11 cellular contexts compared by ENCODE assay signal in the genomic region with DNA sequence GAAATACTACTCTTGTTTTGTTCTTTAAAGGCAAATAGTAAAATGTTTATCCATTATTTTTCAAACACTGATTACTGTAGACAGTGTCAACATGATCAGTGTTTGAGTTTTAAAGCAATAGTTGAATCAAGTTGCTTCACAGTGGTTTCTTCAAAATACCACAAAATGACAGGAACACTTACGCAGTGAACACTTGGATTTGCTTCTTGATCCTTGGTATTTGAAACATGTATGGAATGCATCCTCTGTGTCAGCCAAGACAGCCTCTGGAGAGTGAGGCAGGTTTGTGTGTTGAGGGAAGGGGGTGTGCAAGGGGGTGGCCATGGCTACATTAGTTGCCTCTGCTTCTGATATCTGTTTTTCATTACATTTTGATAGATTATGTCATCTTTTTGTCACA.
DNase-seq lines count a peak whose midpoint lies in the region; ATAC-seq, FAIRE-seq and TF ChIP-seq lines count a peak whose summit lies in the region.
"Had no signal": no experiment of that assay in that cellular context is flagged by ENCODE, and none has a peak within 500 bp of the region (broad histone marks: within the 10 kb centered on the region; RNA-seq: fewer than 3 reads in every experiment).

No MANE protein-coding gene starts in this region.

- intact Hi-C loops in Right ventricle myocardium superior (cut with DNase I) (loop anchor here (5.0 kb wide), 1 partner anchor 58 kb away; no protein-coding TSS in a partner anchor), Right ventricle myocardium inferior (cut with DNase I) (loop anchor here (5.0 to 10.0 kb wide), 3 partner anchors 167 to 549 kb away; partner anchors contain the start of gene RBMS3), natural killer cell (cut with micrococcal nuclease) (no loop called here)

- TF ChIP-seq CTCF in choroid plexus epithelial cell (conservative IDR thresholded peaks at IDR 0.05; ENCODE audit: low read depth, low read length) (no peak), natural killer cell (IDR thresholded peaks at IDR 0.05) (no peak)

- no peak overlapping the region for H3K4me3 ChIP-seq in choroid plexus epithelial cell (ENCODE audit: low read depth, low read length)

- no peaks in the 10 kb centered on the region for H3K4me1 Mint-ChIP-seq in natural killer cell
- H3K4me1 Mint-ChIP-seq: activated naive CD8-positive, alpha-beta T cell treated with anti-CD3 and anti-CD28 coated beads, Interleukin-2, amount 10 ng/mL, durations not matched to agents 7 days and 5 days had no signal

- H3K27ac Mint-ChIP-seq in natural killer cell = no peak overlapping the region
- H3K27ac Mint-ChIP-seq: activated naive CD8-positive, alpha-beta T cell treated with anti-CD3 and anti-CD28 coated beads, Interleukin-2, amount 10 ng/mL, durations not matched to agents 7 days and 5 days had no signal

- H3K36me3 Mint-ChIP-seq in natural killer cell = no peaks in the 10 kb centered on the region
- H3K36me3 Mint-ChIP-seq: activated naive CD8-positive, alpha-beta T cell treated with anti-CD3 and anti-CD28 coated beads, Interleukin-2, amount 10 ng/mL, durations not matched to agents 7 days and 5 days had no signal

- peak; percentile 6 for ATAC-seq in Right ventricle myocardium superior (ENCODE audit: poor library complexity)
- no peak for ATAC-seq in Right ventricle myocardium inferior
- no peak for ATAC-seq in natural killer cell

- DNase-seq in Right ventricle myocardium superior = no peak
- no peak for DNase-seq in Right ventricle myocardium inferior (ENCODE audit: missing footprints)
- peak; percentile 96 for DNase-seq in choroid plexus epithelial cell (ENCODE audit: low read depth)
- DNase-seq in kidney tubule cell (ENCODE audit: low spot score) = peak; percentile 97
- peak; percentile 76 for DNase-seq in urothelium cell line (ENCODE audit: low spot score)
- no peak for DNase-seq in DMS 273 (lab: John Stamatoyannopoulos, UW; ENCODE audit: unreplicated experiment)
- DNase-seq in natural killer cell = no peak
- no peak for DNase-seq in central memory CD4-positive, alpha-beta T cell
- DNase-seq: activated naive CD8-positive, alpha-beta T cell treated with anti-CD3 and anti-CD28 coated beads, Interleukin-2, amount 10 ng/mL, durations not matched to agents 7 days and 5 days; nucleus accumbens; SIG-M5 had no signal

- H3K4me3 Mint-ChIP-seq in natural killer cell = no peak overlapping the region
- H3K4me3 Mint-ChIP-seq: activated naive CD8-positive, alpha-beta T cell treated with anti-CD3 and anti-CD28 coated beads, Interleukin-2, amount 10 ng/mL, durations not matched to agents 7 days and 5 days had no signal

- H3K9me3 Mint-ChIP-seq in natural killer cell = peaks cover 3% of the 10 kb centered on the region in 2 donors
- H3K9me3 Mint-ChIP-seq: activated naive CD8-positive, alpha-beta T cell treated with anti-CD3 and anti-CD28 coated beads, Interleukin-2, amount 10 ng/mL, durations not matched to agents 7 days and 5 days had no signal

- no peaks in the 10 kb centered on the region for H3K27me3 Mint-ChIP-seq in natural killer cell (ENCODE audit: low read depth in 2 of 2)

- FAIRE-seq in urothelium cell line (lab: Jason Lieb, UNC) = peak; percentile 97

Comparison
In these comparisons a context has a peak if more than half of its experiments do, and no peak if none do; other contexts are left out.
1. DNase-seq: peak in choroid plexus epithelial cell (single experiment), kidney tubule cell (single experiment) and urothelium cell line (single experiment); none in Right ventricle myocardium superior (single experiment), Right ventricle myocardium inferior (single experiment), DMS 273 (single experiment), natural killer cell (single experiment) and central memory CD4-positive, alpha-beta T cell (single experiment).